9 cellular contexts compared by ENCODE assay signal in the genomic region with DNA sequence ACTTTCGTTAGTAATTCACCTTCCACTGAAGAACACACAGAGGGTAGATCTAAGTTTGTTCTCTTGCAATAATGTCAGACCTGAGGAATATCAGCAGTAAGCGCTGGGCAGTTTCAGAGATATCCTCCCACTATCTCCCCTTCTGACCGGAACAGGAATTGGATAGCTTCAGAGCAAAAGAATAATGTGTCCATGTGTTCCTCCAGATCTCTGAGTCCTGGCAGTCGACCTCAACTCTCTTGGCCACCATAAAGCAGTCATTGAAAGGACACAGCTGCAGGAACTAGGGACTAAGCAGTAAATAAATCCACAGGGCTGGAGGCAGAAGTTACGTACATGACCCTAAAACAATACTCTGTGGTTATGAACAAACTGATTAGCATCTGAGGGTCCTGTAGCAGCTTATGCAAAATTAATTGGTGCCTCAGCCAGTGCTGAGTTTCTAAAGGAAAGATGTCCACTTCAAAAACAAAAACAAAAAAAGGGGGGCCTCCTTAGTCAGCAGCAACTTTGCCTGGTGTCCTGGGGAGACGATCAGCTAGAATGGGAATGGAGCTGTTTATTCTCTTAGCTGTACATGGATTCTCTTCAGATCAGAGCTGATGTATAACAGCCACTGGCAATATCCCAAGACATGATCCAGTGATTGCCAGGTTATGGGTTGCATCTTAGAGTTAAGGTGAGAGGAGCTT. TPM values are rescaled to one million over a fixed set of nuclear protein-coding genes. Genes with fewer than 3 reads are reported as not detected.
A peak's percentile ranks its signal among the peaks of the same experiment; 100 is the strongest.
DNase-seq lines count a peak whose midpoint lies in the region; ATAC-seq and TF ChIP-seq lines count a peak whose summit lies in the region.
"Had no signal": no experiment of that assay in that cellular context is flagged by ENCODE, and none has a peak within 500 bp of the region (broad histone marks: within the 10 kb centered on the region; RNA-seq: fewer than 3 reads in every experiment).

No MANE protein-coding gene starts in this region.

- H3K36me3 Mint-ChIP-seq in endodermal cell (ENCODE audit: low read depth) (no peaks in the 10 kb centered on the region), CD14-positive monocyte (no peaks in the 10 kb centered on the region)

- no peak overlapping the region for H3K4me3 ChIP-seq in endodermal cell (ENCODE audit: low read length)
- H3K4me3 ChIP-seq in mesodermal cell (ENCODE audit: extremely low read depth, insufficient read depth, low read length, poor library complexity, severe bottlenecking): no peak overlapping the region
- H3K4me3 ChIP-seq in suprapubic skin: no peak overlapping the region

- intact Hi-C loops in CD14-positive monocyte (cut with micrococcal nuclease): loop anchor here in 1 of 2 donors (10.0 kb wide), 1 partner anchor 314 kb away; no protein-coding TSS in a partner anchor

- no peak overlapping the region for H3K27ac Mint-ChIP-seq in endodermal cell
- H3K27ac Mint-ChIP-seq in CD14-positive monocyte: no peak overlapping the region
- H3K27ac Mint-ChIP-seq: activated B cell treated with CpG ODN at 0.5 μM for 24 hours had no signal

- no peak for TF ChIP-seq EP300 in suprapubic skin (IDR thresholded peaks at IDR 0.05)

- no peaks in the 10 kb centered on the region for H3K36me3 ChIP-seq in endodermal cell (ENCODE audit: control insufficient read depth, insufficient read depth, low read length)
- H3K36me3 ChIP-seq in mesodermal cell (ENCODE audit: control insufficient read depth, insufficient read depth, low read length): no peaks in the 10 kb centered on the region
- no peaks in the 10 kb centered on the region for H3K36me3 ChIP-seq in suprapubic skin

- no peak for ATAC-seq in HG03139 (IDR thresholded peaks at IDR 0.05; ENCODE audit: unreplicated experiment)

- H3K4me3 Mint-ChIP-seq in endodermal cell (no peak overlapping the region), CD14-positive monocyte (no peak overlapping the region)
- H3K4me3 Mint-ChIP-seq: activated B cell treated with CpG ODN at 0.5 μM for 24 hours had no signal

- no peaks in the 10 kb centered on the region for H3K9me3 ChIP-seq in endodermal cell (ENCODE audit: control insufficient read depth, low read length)
- H3K9me3 ChIP-seq in mesodermal cell (ENCODE audit: control insufficient read depth, low read length): no peaks in the 10 kb centered on the region
- no peaks in the 10 kb centered on the region for H3K9me3 ChIP-seq in suprapubic skin

- 89 to 90% methylated on average over 6 of the region's 6 CpGs for WGBS in endodermal cell (ENCODE audit: insufficient coverage in 1 of 2, insufficient read length in 1 of 2), 2 experiments
- WGBS in mesodermal cell (ENCODE audit: insufficient coverage in 2 of 2), 2 experiments: 87 to 91% methylated on average over 5 of the region's 6 CpGs
- WGBS in suprapubic skin: 35% methylated on average over 6 of the region's 6 CpGs

- H3K4me1 ChIP-seq in endodermal cell (ENCODE audit: control insufficient read depth, insufficient read depth, low read length) (no peaks in the 10 kb centered on the region), mesodermal cell (ENCODE audit: control insufficient read depth, insufficient read depth, low read length, poor library complexity, severe bottlenecking) (no peaks in the 10 kb centered on the region), suprapubic skin (peaks cover 13% of the 10 kb centered on the region)

- H3K27me3 ChIP-seq in endodermal cell (ENCODE audit: control insufficient read depth, insufficient read depth, low read length, poor library complexity, severe bottlenecking): no peaks in the 10 kb centered on the region
- H3K27me3 ChIP-seq in suprapubic skin: no peaks in the 10 kb centered on the region

- peak overlapping the region; percentile 85 for H3K27ac ChIP-seq in endodermal cell (ENCODE audit: low read depth, low read length)
- H3K27ac ChIP-seq in mesodermal cell (ENCODE audit: low read depth, low read length, severe bottlenecking): peak overlapping the region; percentile 24
- peak overlapping the region; percentile 75 for H3K27ac ChIP-seq in suprapubic skin

- no peaks in the 10 kb centered on the region for H3K9me3 Mint-ChIP-seq in endodermal cell
- H3K9me3 Mint-ChIP-seq in CD14-positive monocyte: peaks cover 0 to 4% (median 0%) of the 10 kb centered on the region in 7 donors
- H3K9me3 Mint-ChIP-seq: activated B cell treated with CpG ODN at 0.5 μM for 24 hours had no signal

- no peak overlapping the region for H3K9ac ChIP-seq in endodermal cell (ENCODE audit: extremely low read depth, low read length, poor library complexity, severe bottlenecking)

- peaks cover 4% of the 10 kb centered on the region for H3K4me1 Mint-ChIP-seq in endodermal cell
- H3K4me1 Mint-ChIP-seq in CD14-positive monocyte: no peaks in the 10 kb centered on the region
- H3K4me1 Mint-ChIP-seq: activated B cell treated with CpG ODN at 0.5 μM for 24 hours had no signal

- TF ChIP-seq CTCF in endodermal cell (conservative IDR thresholded peaks at IDR 0.05): no peak
- TF ChIP-seq CTCF in suprapubic skin (IDR thresholded peaks at IDR 0.05): no peak
- TF ChIP-seq CTCF in CD14-positive monocyte (IDR thresholded peaks at IDR 0.05): no peak

- H3K27me3 Mint-ChIP-seq in endodermal cell (ENCODE audit: insufficient read depth): no peaks in the 10 kb centered on the region
- H3K27me3 Mint-ChIP-seq in CD14-positive monocyte (ENCODE audit: low read depth in 3 of 3): peaks cover 1 to 3% (median 3%) of the 10 kb centered on the region in 3 donors

- no peak for TF ChIP-seq POLR2A in suprapubic skin (IDR thresholded peaks at IDR 0.05)

- peak; percentile 64 for DNase-seq in M059J (ENCODE audit: low read depth)
- DNase-seq in endodermal cell: no peak
- DNase-seq in suprapubic skin (ENCODE audit: low spot score in 2 of 2): no peak
- no peak for DNase-seq in NCI-H2081 (lab: John Stamatoyannopoulos, UW)
- no peak for DNase-seq in AML-193 (lab: John Stamatoyannopoulos, UW)
- no peak for DNase-seq in CD14-positive monocyte (ENCODE audit: low spot score)
- DNase-seq: activated B cell treated with CpG ODN at 0.5 μM for 24 hours had no signal

RNA-seq across cellular contexts. Expression of a gene that starts 6.4 kb away (rescaled TPM):
- 15.3 and 18.0 TPM in 2 replicates for total RNA-seq in M059J (2014; rRNA removed; shearing (Covaris generic))
- 10 to 100 TPM; 14.5 to 18.3 TPM for total RNA-seq in endodermal cell
- 16.1 TPM for polyA plus RNA-seq in endodermal cell (2013, experiment 1 of 2)
- 16.3 TPM for polyA plus RNA-seq in endodermal cell (2013, experiment 2 of 2)
- polyA plus RNA-seq in mesodermal cell (2013, experiment 1 of 2): 15.0 TPM
- 19.9 TPM for polyA plus RNA-seq in mesodermal cell (2013, experiment 2 of 2)
- under 1 TPM; 0.40 to 0.76 (median 0.69) TPM for total RNA-seq in suprapubic skin
- polyA plus RNA-seq in CD14-positive monocyte: not detected
- total RNA-seq: activated B cell treated with CpG ODN at 0.5 μM for 24 hours had no signal

RNA-seq across cellular contexts. Expression of a gene that starts 57.1 kb away (rescaled TPM):
- not detected in 2 replicates for total RNA-seq in M059J (2014; rRNA removed; shearing (Covaris generic))
- not detected for total RNA-seq in endodermal cell
- 3.1 TPM for polyA plus RNA-seq in endodermal cell (2013, experiment 1 of 2)
- 1.4 TPM for polyA plus RNA-seq in endodermal cell (2013, experiment 2 of 2)
- 1.2 TPM for polyA plus RNA-seq in mesodermal cell (2013, experiment 1 of 2)
- polyA plus RNA-seq in mesodermal cell (2013, experiment 2 of 2): 0.20 TPM
- not detected for total RNA-seq in suprapubic skin
- polyA plus RNA-seq in CD14-positive monocyte: under 1 TPM in 1 of 2 donors, not detected in 1; 0.16 TPM
- total RNA-seq: activated B cell treated with CpG ODN at 0.5 μM for 24 hours had no signal

RNA-seq across cellular contexts. Expression of a gene that starts 57.6 kb away (rescaled TPM):
- total RNA-seq in M059J (2014; rRNA removed; shearing (Covaris generic)): 1.2 and 1.5 TPM in 2 replicates
- total RNA-seq in endodermal cell: 1 to 10 TPM; 7.2 to 8.7 TPM
- polyA plus RNA-seq in endodermal cell (2013, experiment 1 of 2): 9.8 TPM
- polyA plus RNA-seq in endodermal cell (2013, experiment 2 of 2): 8.4 TPM
- polyA plus RNA-seq in mesodermal cell (2013, experiment 1 of 2): 4.3 TPM
- 4.5 TPM for polyA plus RNA-seq in mesodermal cell (2013, experiment 2 of 2)
- total RNA-seq in suprapubic skin: 1 to 10 TPM; 1.1 to 2.2 (median 2.0) TPM
- polyA plus RNA-seq in CD14-positive monocyte: under 1 TPM in 1 of 2 donors, not detected in 1; 0.13 TPM

Comparison
In these comparisons a context has a peak if more than half of its experiments do, and no peak if none do; other contexts are left out.
1. H3K27ac ChIP-seq: peak in every context shown above with its lines; median percentile 85 in endodermal cell; 75 in suprapubic skin; 24 in mesodermal cell.